In the genomic region with DNA sequence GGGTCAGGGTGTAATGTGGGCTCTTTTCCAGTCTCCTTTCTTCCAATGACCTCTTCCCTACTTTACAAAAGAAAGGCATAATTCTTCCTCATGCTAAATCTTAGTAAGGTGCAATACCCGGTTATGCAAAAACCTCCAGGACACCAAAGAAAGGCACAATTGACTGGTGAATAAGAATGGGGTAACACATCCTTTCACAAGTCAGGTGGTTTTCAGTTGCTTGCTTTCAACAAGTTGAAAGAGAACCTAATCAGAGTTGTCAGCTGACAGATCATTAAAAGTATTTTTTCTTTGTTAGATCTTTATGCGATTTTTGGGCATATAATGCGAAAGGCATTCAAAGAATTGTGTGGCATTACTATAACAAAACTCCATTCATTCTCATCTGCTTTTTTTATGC, we compare ENCODE assay signal across 24 cellular contexts. TPM values are rescaled to one million over a fixed set of nuclear protein-coding genes. Genes with fewer than 3 reads are reported as not detected.
DNase-seq lines count a peak whose midpoint lies in the region; ATAC-seq and TF ChIP-seq lines count a peak whose summit lies in the region.
"Had no signal": no experiment of that assay in that cellular context is flagged by ENCODE, and none has a peak within 500 bp of the region (broad histone marks: within the 10 kb centered on the region; RNA-seq: fewer than 3 reads in every experiment).

No MANE protein-coding gene starts in this region.

- no peak for ATAC-seq in HG03095 (IDR thresholded peaks at IDR 0.05; ENCODE audit: unreplicated experiment)
- ATAC-seq: esophagus mucosa, sciatic nerve, upper lobe of right lung had no signal

- no peak for DNase-seq in activated CD4-positive, alpha-beta T cell treated with anti-CD3 and anti-CD28 coated beads, Interleukin-2, amount 10 ng/mL, durations not matched to agents 24 days and 14 days
- DNase-seq in activated CD4-positive, alpha-beta T cell treated with anti-CD3 and anti-CD28 coated beads, Interleukin-2, amount 10 ng/mL, durations not matched to agents 7 days and 5 days = no peak
- peak; percentile 69 for DNase-seq in SK-MEL-5 (ENCODE audit: low read depth, low spot score)
- peak; percentile 62 for DNase-seq in iPS DF 4.7 (ENCODE audit: extremely low read depth, low spot score)
- peak; percentile 25 for DNase-seq in pons (ENCODE audit: low spot score)
- DNase-seq in WERI-Rb-1 = no peak
- DNase-seq in SK-N-DZ (ENCODE audit: low spot score) = no peak
- DNase-seq: activated CD4-positive, alpha-beta T cell treated with anti-CD3 and anti-CD28 coated beads for 1 hour; activated naive CD4-positive, alpha-beta T cell treated with anti-CD3 and anti-CD28 coated beads for 36 hours; C1 segment of cervical spinal cord; IMR-90; NCI-H1048; NCI-H2029 treated with DMSO at 0.1 percent for 48 hours; NCI-H510A treated with DMSO at 0.1 percent for 48 hours; nucleus accumbens; SIG-M5; stimulated activated CD4-positive, alpha-beta T cell treated with anti-CD3 and anti-CD28 coated beads, Interleukin-2, amount 100 ng/mL, for 24 hours; stomach; upper lobe of right lung had no signal

- peaks cover 42% of the 10 kb centered on the region for H3K4me1 Mint-ChIP-seq in activated CD4-positive, alpha-beta T cell treated with anti-CD3 and anti-CD28 coated beads, Interleukin-2, amount 10 ng/mL, durations not matched to agents 24 days and 14 days
- H3K4me1 Mint-ChIP-seq in activated CD4-positive, alpha-beta T cell treated with anti-CD3 and anti-CD28 coated beads, Interleukin-2, amount 10 ng/mL, durations not matched to agents 7 days and 5 days = peaks cover 52% of the 10 kb centered on the region

- no peak for TF ChIP-seq CTCF in WERI-Rb-1 (IDR thresholded peaks at IDR 0.05; ENCODE audit: low read depth, low read length)

- H3K27ac Mint-ChIP-seq in activated CD4-positive, alpha-beta T cell treated with anti-CD3 and anti-CD28 coated beads, Interleukin-2, amount 10 ng/mL, durations not matched to agents 24 days and 14 days = peak overlapping the region; percentile 37
- H3K27ac Mint-ChIP-seq in activated CD4-positive, alpha-beta T cell treated with anti-CD3 and anti-CD28 coated beads, Interleukin-2, amount 10 ng/mL, durations not matched to agents 7 days and 5 days = no peak overlapping the region
- H3K27ac Mint-ChIP-seq: activated naive CD4-positive, alpha-beta T cell treated with anti-CD3 and anti-CD28 coated beads for 36 hours; T-helper 2 cell treated with Interferon-gamma antibody and Interleukin-4, amounts not matched to agents 5 μg/mL and 100 μg/mL, for 36 hours had no signal

- peaks cover 26% of the 10 kb centered on the region for H3K36me3 Mint-ChIP-seq in activated CD4-positive, alpha-beta T cell treated with anti-CD3 and anti-CD28 coated beads, Interleukin-2, amount 10 ng/mL, durations not matched to agents 24 days and 14 days (ENCODE audit: low read depth)
- H3K36me3 Mint-ChIP-seq in activated CD4-positive, alpha-beta T cell treated with anti-CD3 and anti-CD28 coated beads, Interleukin-2, amount 10 ng/mL, durations not matched to agents 7 days and 5 days (ENCODE audit: low read depth) = peaks cover 24% of the 10 kb centered on the region

- CTCF ChIA-PET in activated CD4-positive, alpha-beta T cell treated with anti-CD3 and anti-CD28 coated beads, Interleukin-2, amount 10 ng/mL, durations not matched to agents 7 days and 5 days (lab: Charles Lee) = no interaction called here

- intact Hi-C loops in activated CD4-positive, alpha-beta T cell treated with anti-CD3 and anti-CD28 coated beads, Interleukin-2, amount 10 ng/mL, durations not matched to agents 24 days and 14 days (cut with micrococcal nuclease) = no loop called here

- H3K9me3 ChIP-seq in WERI-Rb-1 (ENCODE audit: severe bottlenecking) = no peaks in the 10 kb centered on the region
- H3K9me3 ChIP-seq: breast epithelium, stomach, upper lobe of right lung had no signal

- POLR2A ChIA-PET in activated CD4-positive, alpha-beta T cell treated with anti-CD3 and anti-CD28 coated beads, Interleukin-2, amount 10 ng/mL, durations not matched to agents 7 days and 5 days (lab: Charles Lee) = no interaction called here

- peaks cover 3% of the 10 kb centered on the region for H3K9me3 Mint-ChIP-seq in activated CD4-positive, alpha-beta T cell treated with anti-CD3 and anti-CD28 coated beads, Interleukin-2, amount 10 ng/mL, durations not matched to agents 24 days and 14 days
- peaks cover 8% of the 10 kb centered on the region for H3K9me3 Mint-ChIP-seq in activated CD4-positive, alpha-beta T cell treated with anti-CD3 and anti-CD28 coated beads, Interleukin-2, amount 10 ng/mL, durations not matched to agents 7 days and 5 days

- H3K27ac ChIP-seq in WERI-Rb-1 = no peak overlapping the region
- H3K27ac ChIP-seq: upper lobe of right lung had no signal

- in situ Hi-C loops in SK-MEL-5 (cut with HindIII; ENCODE audit: low pct_unique_long_range_greater_than_20kb, low sequenced_read_pairs) = no loop called here

- H3K4me3 Mint-ChIP-seq in activated CD4-positive, alpha-beta T cell treated with anti-CD3 and anti-CD28 coated beads, Interleukin-2, amount 10 ng/mL, durations not matched to agents 24 days and 14 days = peak overlapping the region; percentile 10
- no peak overlapping the region for H3K4me3 Mint-ChIP-seq in activated CD4-positive, alpha-beta T cell treated with anti-CD3 and anti-CD28 coated beads, Interleukin-2, amount 10 ng/mL, durations not matched to agents 7 days and 5 days
- H3K4me3 Mint-ChIP-seq: T-helper 2 cell treated with Interferon-gamma antibody and Interleukin-4, amounts not matched to agents 5 μg/mL and 100 μg/mL, for 36 hours had no signal

- no peak overlapping the region for H3K4me3 ChIP-seq in WERI-Rb-1 (ENCODE audit: low read depth, low read length)
- H3K4me3 ChIP-seq: breast epithelium, stomach, upper lobe of right lung had no signal

- H3K27me3 Mint-ChIP-seq in activated CD4-positive, alpha-beta T cell treated with anti-CD3 and anti-CD28 coated beads, Interleukin-2, amount 10 ng/mL, durations not matched to agents 24 days and 14 days = no peaks in the 10 kb centered on the region
- H3K27me3 Mint-ChIP-seq in activated CD4-positive, alpha-beta T cell treated with anti-CD3 and anti-CD28 coated beads, Interleukin-2, amount 10 ng/mL, durations not matched to agents 7 days and 5 days = no peaks in the 10 kb centered on the region

- peaks cover 23% of the 10 kb centered on the region for H3K36me3 ChIP-seq in WERI-Rb-1
- H3K36me3 ChIP-seq: breast epithelium, upper lobe of right lung had no signal

- no peaks in the 10 kb centered on the region for H3K27me3 ChIP-seq in WERI-Rb-1 (ENCODE audit: insufficient read depth, low read depth, severe bottlenecking)
- H3K27me3 ChIP-seq: breast epithelium, stomach, upper lobe of right lung had no signal

RNA-seq across cellular contexts. Expression of gene AEBP2, which starts 1.3 kb away (rescaled TPM):
- 55.5 and 59.2 TPM in 2 replicates for total RNA-seq in activated CD4-positive, alpha-beta T cell treated with anti-CD3 and anti-CD28 coated beads, Interleukin-2, amount 10 ng/mL, durations not matched to agents 24 days and 14 days
- 10 to 100 TPM; 45.8 to 49.1 TPM for total RNA-seq in activated CD4-positive, alpha-beta T cell treated with anti-CD3 and anti-CD28 coated beads, Interleukin-2, amount 10 ng/mL, durations not matched to agents 7 days and 5 days
- total RNA-seq in SK-MEL-5 (2014; rRNA removed; shearing (Covaris generic)) = 15.5 and 18.9 TPM in 2 replicates
- 16.5 and 28.2 TPM in 2 replicates for polyA plus RNA-seq in SK-MEL-5 (2015; cell fraction: cytosol; rRNA removed)
- 16.0 and 19.7 TPM in 2 replicates for polyA plus RNA-seq in SK-MEL-5 (2015; cell fraction: nucleus; rRNA removed)
- 9.2 and 12.4 TPM in 2 replicates for polyA plus RNA-seq in SK-N-DZ (2014; cell fraction: cytosol; rRNA removed)
- 9.4 and 13.5 TPM in 2 replicates for polyA plus RNA-seq in SK-N-DZ (2014; cell fraction: nucleus; rRNA removed)

Comparison
In these comparisons a context has a peak if more than half of its experiments do, and no peak if none do; other contexts are left out.
1. DNase-seq: peak in SK-MEL-5 (single experiment), iPS DF 4.7 (single experiment) and pons (single experiment); none in activated CD4-positive, alpha-beta T cell treated with anti-CD3 and anti-CD28 coated beads, Interleukin-2, amount 10 ng/mL, durations not matched to agents 24 days and 14 days (single experiment), activated CD4-positive, alpha-beta T cell treated with anti-CD3 and anti-CD28 coated beads, Interleukin-2, amount 10 ng/mL, durations not matched to agents 7 days and 5 days (single experiment), WERI-Rb-1 (single experiment) and SK-N-DZ (single experiment).